In genomic region chr6:108441141-108441540, GRCh38 we compare ENCODE assay signal across 20 cellular contexts.
DNase-seq lines count a peak whose midpoint lies in the region; ATAC-seq, FAIRE-seq and TF ChIP-seq lines count a peak whose summit lies in the region.
"Had no signal": no experiment of that assay in that cellular context is flagged by ENCODE, and none has a peak within 500 bp of the region (broad histone marks: within the 10 kb centered on the region; RNA-seq: fewer than 3 reads in every experiment).

No MANE protein-coding gene starts in this region.

- H3K27ac ChIP-seq in GM23248, result no peak overlapping the region
- H3K27ac ChIP-seq: 22Rv1, KMS-11 had no signal

- TF ChIP-seq CTCF in AG10803 (conservative IDR thresholded peaks at IDR 0.05; ENCODE audit: low read length), result no peak
- TF ChIP-seq CTCF in fibroblast of the aortic adventitia (IDR thresholded peaks at IDR 0.05; ENCODE audit: insufficient read depth, low read length), result no peak
- no peak for TF ChIP-seq CTCF in activated CD8-positive, alpha-beta T cell treated with anti-CD3 and anti-CD28 coated beads for 36 hours (IDR thresholded peaks at IDR 0.05)

- in situ Hi-C loops in GM23248 (cut with MboI), result no loop called here

- intact Hi-C loops in posterior cingulate gyrus (cut with DNase I), result no loop called here
- intact Hi-C loops in activated CD8-positive, alpha-beta T cell treated with anti-CD3 and anti-CD28 coated beads for 36 hours (cut with micrococcal nuclease), result no loop called here

- no peak overlapping the region for H3K9ac ChIP-seq in GM23248
- H3K9ac ChIP-seq: KMS-11 had no signal

- H3K4me2 ChIP-seq in GM23248 (ENCODE audit: unreplicated experiment), result peak overlapping the region; percentile 48
- H3K4me2 ChIP-seq: GM23338, KMS-11 had no signal

- no peaks in the 10 kb centered on the region for H3K36me3 ChIP-seq in GM23248 (ENCODE audit: low read depth)
- H3K36me3 ChIP-seq: BE2C had no signal

- FAIRE-seq in endometrium (lab: Jason Lieb, UNC), result peak; percentile 39
- FAIRE-seq: D721Med, H54 had no signal

- H3K9me3 Mint-ChIP-seq in activated CD8-positive, alpha-beta T cell treated with anti-CD3 and anti-CD28 coated beads for 36 hours, result no peaks in the 10 kb centered on the region
- H3K9me3 Mint-ChIP-seq: CD4-positive, alpha-beta T cell; GM23338; HFFc6 had no signal

- no peaks in the 10 kb centered on the region for H3K9me3 ChIP-seq in GM23248 (ENCODE audit: low read depth)
- H3K9me3 ChIP-seq: BE2C, Caco-2 had no signal

- peaks cover 5% of the 10 kb centered on the region for H3K27me3 Mint-ChIP-seq in activated CD8-positive, alpha-beta T cell treated with anti-CD3 and anti-CD28 coated beads for 36 hours
- H3K27me3 Mint-ChIP-seq: CD4-positive, alpha-beta T cell had no signal

- H3K4me1 Mint-ChIP-seq in activated CD8-positive, alpha-beta T cell treated with anti-CD3 and anti-CD28 coated beads for 36 hours (ENCODE audit: low read depth), result peaks cover 21% of the 10 kb centered on the region
- H3K4me1 Mint-ChIP-seq: GM23338 had no signal

- no peaks in the 10 kb centered on the region for H4K20me1 ChIP-seq in GM23248 (ENCODE audit: insufficient read depth)

- H3K4me1 ChIP-seq in GM23248 (ENCODE audit: insufficient read depth), result peaks cover 10% of the 10 kb centered on the region
- H3K4me1 ChIP-seq: BE2C, Caco-2 had no signal

- H2AFZ ChIP-seq in GM23248, result no peak overlapping the region
- H2AFZ ChIP-seq: GM23338 had no signal

- POLR2A ChIA-PET in activated CD8-positive, alpha-beta T cell treated with anti-CD3 and anti-CD28 coated beads for 36 hours (lab: Charles Lee), result no interaction called here

- CTCF ChIA-PET in activated CD8-positive, alpha-beta T cell treated with anti-CD3 and anti-CD28 coated beads for 36 hours (lab: Charles Lee), result interaction anchor here (0.6 to 0.7 kb wide), 3 partner anchors 45 to 337 kb away, joined by 3 to 4 read pairs (median 3); no protein-coding TSS in a partner anchor

- H3K27me3 ChIP-seq in GM23248 (replicated peaks; ENCODE audit: insufficient read depth), result no peaks in the 10 kb centered on the region
- H3K27me3 ChIP-seq: BE2C had no signal

- H3K36me3 Mint-ChIP-seq in activated CD8-positive, alpha-beta T cell treated with anti-CD3 and anti-CD28 coated beads for 36 hours (ENCODE audit: low read depth), result no peaks in the 10 kb centered on the region

- H3K4me3 ChIP-seq in AG10803 (ENCODE audit: low read length) (no peak overlapping the region), GM23248 (no peak overlapping the region), fibroblast of the aortic adventitia (ENCODE audit: low read depth, low read length) (no peak overlapping the region)
- H3K4me3 ChIP-seq: GM23338 had no signal

- H3F3A ChIP-seq in GM23248 (ENCODE audit: insufficient read depth), result peaks cover 7% of the 10 kb centered on the region; the same call in 1 of the 2 replicates

- no peak overlapping the region for H3K27ac Mint-ChIP-seq in activated CD8-positive, alpha-beta T cell treated with anti-CD3 and anti-CD28 coated beads for 36 hours
- H3K27ac Mint-ChIP-seq: CD4-positive, alpha-beta T cell; GM23338; HFFc6 had no signal

- no peak overlapping the region for H3K4me3 Mint-ChIP-seq in activated CD8-positive, alpha-beta T cell treated with anti-CD3 and anti-CD28 coated beads for 36 hours
- H3K4me3 Mint-ChIP-seq: CD4-positive, alpha-beta T cell; GM23338; HFFc6 had no signal

- H3K9me2 ChIP-seq in GM23248 (ENCODE audit: insufficient read depth), result no peaks in the 10 kb centered on the region

- peak; percentile 25 for DNase-seq in AG10803 (ENCODE audit: low read depth)
- peak; percentile 51 for DNase-seq in GM23248
- DNase-seq in fibroblast of the aortic adventitia (ENCODE audit: low read depth), result peak; percentile 41
- DNase-seq in posterior cingulate gyrus, result no peak
- no peak for DNase-seq in activated CD8-positive, alpha-beta T cell treated with anti-CD3 and anti-CD28 coated beads for 36 hours
- DNase-seq: BE2C; C1 segment of cervical spinal cord; Caco-2; CD4-positive, alpha-beta T cell; GDM1; HFFc6 had no signal

- no peak for ATAC-seq in GM21619 (IDR thresholded peaks at IDR 0.05; ENCODE audit: unreplicated experiment)
- no peak for ATAC-seq in HG03354 (IDR thresholded peaks at IDR 0.05; ENCODE audit: poor library complexity, severe bottlenecking, unreplicated experiment)
- no peak for ATAC-seq in activated CD8-positive, alpha-beta T cell treated with anti-CD3 and anti-CD28 coated beads for 36 hours
- ATAC-seq: GM23338, HCT116 had no signal

- H3K79me2 ChIP-seq in GM23248 (ENCODE audit: insufficient read depth), result no peaks in the 10 kb centered on the region

Comparison
In these comparisons a context has a peak if more than half of its experiments do, and no peak if none do; other contexts are left out.
1. DNase-seq: peak in AG10803 (single experiment), GM23248 (single experiment) and fibroblast of the aortic adventitia (single experiment); none in posterior cingulate gyrus (0 of 10) and activated CD8-positive, alpha-beta T cell treated with anti-CD3 and anti-CD28 coated beads for 36 hours (single experiment).